ENCODE assay signal across 15 cellular contexts in genomic region chr7:135744938-135745701, GRCh38. TPM values are rescaled to one million over a fixed set of nuclear protein-coding genes. Genes with fewer than 3 reads are reported as not detected.
DNase-seq lines count a peak whose midpoint lies in the region; ATAC-seq and TF ChIP-seq lines count a peak whose summit lies in the region.
"Had no signal": no experiment of that assay in that cellular context is flagged by ENCODE, and none has a peak within 500 bp of the region (broad histone marks: within the 10 kb centered on the region; RNA-seq: fewer than 3 reads in every experiment).

No MANE protein-coding gene starts in this region.

- TF ChIP-seq CTCF in right atrium auricular region (IDR thresholded peaks at IDR 0.05) (no peak), cardiac fibroblast (IDR thresholded peaks at IDR 0.05; ENCODE audit: low read depth, low read length) (no peak)

- no peaks in the 10 kb centered on the region for H3K27me3 ChIP-seq in right atrium auricular region
- H3K27me3 ChIP-seq in muscle layer of duodenum (ENCODE audit: low read depth, low read length): no peaks in the 10 kb centered on the region
- H3K27me3 ChIP-seq: stomach had no signal

- no peaks in the 10 kb centered on the region for H3K9me3 ChIP-seq in right atrium auricular region
- no peaks in the 10 kb centered on the region for H3K9me3 ChIP-seq in muscle layer of duodenum (ENCODE audit: control insufficient read depth in 1 of 2, low read length in 2 of 2)
- H3K9me3 ChIP-seq: mucosa of descending colon, SJCRH30, stomach had no signal

- intact Hi-C loops in left ventricle myocardium superior (cut with micrococcal nuclease): no loop called here

- DNase-seq in right atrium auricular region (ENCODE audit: low spot score) (no peak), left ventricle myocardium superior (no peak), cardiac fibroblast (ENCODE audit: low read depth in 2 of 2) (peak; percentile 67 to 93), globus pallidus (ENCODE audit: low spot score) (no peak)
- no peak for DNase-seq in activated CD8-positive, alpha-beta memory T cell treated with anti-CD3 and anti-CD28 coated beads, Interleukin-2, amount 50 U/mL, for 48 hours
- DNase-seq in activated T-cell treated with anti-CD3 and anti-CD28 coated beads, Interleukin-2, amount 50 U/mL, for 1 hour: no peak
- DNase-seq: activated CD4-positive, alpha-beta T cell treated with anti-CD3 and anti-CD28 coated beads, Interleukin-2, amount 10 ng/mL, durations not matched to agents 7 days and 5 days; head of caudate nucleus; NCI-H2171; SJCRH30; stomach had no signal

- ATAC-seq in left ventricle myocardium superior (no peak), GM19035 (IDR thresholded peaks at IDR 0.05; ENCODE audit: unreplicated experiment) (no peak)

- H3K27ac ChIP-seq in right atrium auricular region: peak overlapping the region; percentile 51 to 60
- H3K27ac ChIP-seq in muscle layer of duodenum (ENCODE audit: low read length): peak overlapping the region; percentile 45
- H3K27ac ChIP-seq: SJCRH30 had no signal

- H3K4me3 ChIP-seq in right atrium auricular region (no peak overlapping the region), cardiac fibroblast (replicated peaks in 1 of 2; ENCODE audit: low read depth in 2 of 2, low read length in 2 of 2) (no peak overlapping the region), muscle layer of duodenum (ENCODE audit: low read depth in 1 of 2, low read length in 2 of 2) (no peak overlapping the region)
- H3K4me3 ChIP-seq: mucosa of descending colon, SJCRH30, stomach had no signal

- H3K36me3 ChIP-seq in right atrium auricular region: no peaks in the 10 kb centered on the region
- no peaks in the 10 kb centered on the region for H3K36me3 ChIP-seq in muscle layer of duodenum (ENCODE audit: control insufficient read depth in 1 of 2, insufficient read depth in 2 of 2, low read length in 2 of 2)
- H3K36me3 ChIP-seq: SJCRH30, stomach had no signal

- H3K4me1 ChIP-seq in right atrium auricular region (peaks cover 0 to 56% of the 10 kb centered on the region in 2 donors), muscle layer of duodenum (ENCODE audit: control insufficient read depth in 1 of 2, insufficient read depth in 2 of 2, low read length in 2 of 2) (peaks cover 0 to 5% of the 10 kb centered on the region in 2 donors)
- H3K4me1 ChIP-seq: SJCRH30 had no signal

RNA-seq across cellular contexts. Expression of gene FAM180A, which starts 3.5 kb away (rescaled TPM):
- total RNA-seq in right atrium auricular region: 1 to 10 TPM; 4.0 to 5.9 TPM
- total RNA-seq in left ventricle myocardium superior: 11.4 TPM
- total RNA-seq: A673; activated CD4-positive, alpha-beta T cell treated with anti-CD3 and anti-CD28 coated beads, Interleukin-2, amount 10 ng/mL, durations not matched to agents 7 days and 5 days had no signal

RNA-seq across cellular contexts. Expression of gene SLC13A4, which starts 17.1 kb away (rescaled TPM):
- under 1 TPM in 1 of 2 donors, not detected in 1; 0.12 TPM for total RNA-seq in right atrium auricular region
- total RNA-seq in left ventricle myocardium superior: 0.15 TPM
- total RNA-seq: A673; activated CD4-positive, alpha-beta T cell treated with anti-CD3 and anti-CD28 coated beads, Interleukin-2, amount 10 ng/mL, durations not matched to agents 7 days and 5 days; mucosa of descending colon; stomach had no signal

Comparison
In these comparisons a context has a peak if more than half of its experiments do, and no peak if none do; other contexts are left out.
1. DNase-seq: peak in cardiac fibroblast (2 of 2); none in right atrium auricular region (single experiment), left ventricle myocardium superior (single experiment), globus pallidus (single experiment), activated CD8-positive, alpha-beta memory T cell treated with anti-CD3 and anti-CD28 coated beads, Interleukin-2, amount 50 U/mL, for 48 hours (single experiment) and activated T-cell treated with anti-CD3 and anti-CD28 coated beads, Interleukin-2, amount 50 U/mL, for 1 hour (single experiment).